In the genomic region with DNA sequence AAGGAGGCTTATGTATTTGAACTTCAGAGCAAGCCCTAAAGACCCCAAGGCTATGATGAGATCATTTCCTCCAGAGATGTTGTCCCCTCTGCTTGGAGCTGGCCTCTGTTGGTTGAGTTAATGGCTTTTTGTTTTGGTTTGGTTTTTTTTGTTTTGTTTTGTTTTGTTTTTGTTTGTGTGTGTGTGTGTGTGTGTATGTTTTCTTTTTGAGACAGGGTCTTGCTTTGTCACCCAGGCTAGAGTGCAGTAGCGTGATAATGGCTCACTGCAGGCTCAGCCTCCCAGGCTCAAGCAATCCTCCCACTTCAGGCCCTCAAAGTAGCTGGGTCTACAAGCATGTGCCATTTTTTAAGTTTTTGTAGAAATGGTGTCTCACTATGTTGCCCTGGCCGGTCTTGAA, we compare ENCODE assay signal across 34 cellular contexts.
"Had no signal": no experiment of that assay in that cellular context is flagged by ENCODE, and none has a peak within 500 bp of the region (broad histone marks: within the 10 kb centered on the region; RNA-seq: fewer than 3 reads in every experiment).

No MANE protein-coding gene starts in this region.

- H3K36me3 ChIP-seq: adrenal gland, brain microvascular endothelial cell, breast epithelium had no signal

- H3K9me3 ChIP-seq: adrenal gland, body of pancreas had no signal

- ATAC-seq: activated CD8-positive, alpha-beta T cell treated with anti-CD3 and anti-CD28 coated beads for 36 hours; activated naive CD4-positive, alpha-beta T cell treated with anti-CD3 and anti-CD28 coated beads, Interleukin-2, amount 50 U/mL, for 72 hours; activated T-cell treated with anti-CD3 and anti-CD28 coated beads, Interleukin-2, amount 50 U/mL, for 4 hours; activated T-cell treated with anti-CD3 and anti-CD28 coated beads, Interleukin-2, amount 50 U/mL, for 72 hours; body of pancreas had no signal

- DNase-seq: activated B cell treated with CpG ODN at 0.5 μM for 24 hours; activated CD4-positive, alpha-beta memory T cell treated with anti-CD3 and anti-CD28 coated beads for 36 hours; activated CD4-positive, alpha-beta T cell treated with anti-CD3 and anti-CD28 coated beads for 4 hours; activated CD4-positive, alpha-beta T cell treated with anti-CD3 and anti-CD28 coated beads, Interleukin-2, amount 10 ng/mL, durations not matched to agents 24 days and 14 days; activated CD4-positive, alpha-beta T cell treated with anti-CD3 and anti-CD28 coated beads, Interleukin-2, amount 50 U/mL, for 1 hour; activated CD4-positive, alpha-beta T cell treated with anti-CD3 and anti-CD28 coated beads, Interleukin-2, amount 50 U/mL, for 4 hours; activated CD4-positive, CD25-positive, alpha-beta regulatory T cell treated with anti-CD3 and anti-CD28 coated beads, Interleukin-2, amount 50 U/mL, for 72 hours; activated CD8-positive, alpha-beta memory T cell treated with anti-CD3 and anti-CD28 coated beads, Interleukin-2, amount 50 U/mL, for 4 hours; activated CD8-positive, alpha-beta T cell treated with anti-CD3 and anti-CD28 coated beads for 36 hours; activated effector memory CD4-positive, alpha-beta T cell treated with Interleukin-2 at 50 U/mL for 16 hours; activated gamma-delta T cell; activated naive CD4-positive, alpha-beta T cell treated with anti-CD3 and anti-CD28 coated beads, Interleukin-2, amount 50 U/mL, for 16 hours; activated naive CD4-positive, alpha-beta T cell treated with Interleukin-2 at 50 U/mL for 16 hours; activated naive CD8-positive, alpha-beta T cell treated with anti-CD3 and anti-CD28 coated beads for 36 hours; activated T-cell treated with anti-CD3 and anti-CD28 coated beads for 4 hours; activated T-cell treated with anti-CD3 and anti-CD28 coated beads, Interleukin-2, amount 50 U/mL, for 1 hour; activated T-cell treated with anti-CD3 and anti-CD28 coated beads, Interleukin-2, amount 50 U/mL, for 4 hours; activated T-cell treated with anti-CD3 and anti-CD28 coated beads, Interleukin-2, amount 50 U/mL, for 72 hours; adrenal gland; amniotic stem cell; aorta; body of pancreas; brain microvascular endothelial cell; central memory CD4-positive, alpha-beta T cell; T-helper 1 cell; T-helper 2 cell; T-helper 9 cell had no signal

- H3K4me1 Mint-ChIP-seq: activated B cell treated with CpG ODN at 0.5 μM for 24 hours; activated CD4-positive, alpha-beta T cell treated with anti-CD3 and anti-CD28 coated beads, Interleukin-2, amount 10 ng/mL, durations not matched to agents 24 days and 14 days; activated naive CD8-positive, alpha-beta T cell treated with anti-CD3 and anti-CD28 coated beads for 36 hours had no signal

- H3K27ac Mint-ChIP-seq: activated B cell treated with CpG ODN at 0.5 μM for 24 hours; activated CD4-positive, alpha-beta memory T cell treated with anti-CD3 and anti-CD28 coated beads for 36 hours; activated CD4-positive, alpha-beta T cell treated with anti-CD3 and anti-CD28 coated beads, Interleukin-2, amount 10 ng/mL, durations not matched to agents 24 days and 14 days; activated CD8-positive, alpha-beta T cell treated with anti-CD3 and anti-CD28 coated beads for 36 hours; activated naive CD4-positive, alpha-beta T cell treated with anti-CD3 and anti-CD28 coated beads, Interleukin-2, amount 50 U/mL, for 72 hours; activated naive CD8-positive, alpha-beta T cell treated with anti-CD3 and anti-CD28 coated beads for 36 hours; activated T-cell treated with anti-CD3 and anti-CD28 coated beads, Interleukin-2, amount 50 U/mL, for 72 hours; activated T-helper 1 cell treated with anti-CD3 and anti-CD28 coated beads, Interleukin-12 subunit alpha, Interleukin-12 subunit beta, Interleukin-2, Interleukin-4 antibody, amounts not matched to agents 30 ng/mL and 10 ng/mL and 1 ng/mL, durations not matched to agents 14 hours and 24 hours and 36 hours; activated T-helper 2 cell treated with anti-CD3 and anti-CD28 coated beads, Interferon-gamma antibody, Interleukin-2, Interleukin-4, amounts not matched to agents 10 μg/mL and 5 μg/mL and 100 μg/mL, durations not matched to agents 14 hours and 24 hours and 36 hours; T-helper 1 cell treated with Interleukin-12 subunit alpha and Interleukin-12 subunit beta and Interleukin-4 antibody, amounts not matched to agents 30 μg/mL and 1 μg/mL, for 36 hours; T-helper 2 cell treated with Interferon-gamma antibody and Interleukin-4, amounts not matched to agents 5 μg/mL and 100 μg/mL, for 36 hours had no signal

- H3K27me3 Mint-ChIP-seq: activated B cell treated with CpG ODN at 0.5 μM for 24 hours; activated CD4-positive, alpha-beta memory T cell treated with anti-CD3 and anti-CD28 coated beads for 36 hours; activated CD4-positive, alpha-beta T cell treated with anti-CD3 and anti-CD28 coated beads, Interleukin-2, amount 10 ng/mL, durations not matched to agents 24 days and 14 days; activated CD8-positive, alpha-beta T cell treated with anti-CD3 and anti-CD28 coated beads for 36 hours; activated naive CD8-positive, alpha-beta T cell treated with anti-CD3 and anti-CD28 coated beads for 36 hours had no signal

- H3K27me3 ChIP-seq: adrenal gland, brain microvascular endothelial cell, breast epithelium had no signal

- H3K4me1 ChIP-seq: adrenal gland, body of pancreas, breast epithelium had no signal

- H3K4me3 Mint-ChIP-seq: activated B cell treated with CpG ODN at 0.5 μM for 24 hours; activated CD4-positive, alpha-beta memory T cell treated with anti-CD3 and anti-CD28 coated beads for 36 hours; activated CD4-positive, alpha-beta T cell treated with anti-CD3 and anti-CD28 coated beads, Interleukin-2, amount 10 ng/mL, durations not matched to agents 24 days and 14 days; activated CD8-positive, alpha-beta T cell treated with anti-CD3 and anti-CD28 coated beads for 36 hours; activated naive CD8-positive, alpha-beta T cell treated with anti-CD3 and anti-CD28 coated beads for 36 hours; activated T-cell treated with anti-CD3 and anti-CD28 coated beads, Interleukin-2, amount 50 U/mL, for 4 hours; activated T-cell treated with anti-CD3 and anti-CD28 coated beads, Interleukin-2, amount 50 U/mL, for 72 hours; activated T-helper 1 cell treated with anti-CD3 and anti-CD28 coated beads, Interleukin-12 subunit alpha, Interleukin-12 subunit beta, Interleukin-2, Interleukin-4 antibody, amounts not matched to agents 30 ng/mL and 10 ng/mL and 1 ng/mL, durations not matched to agents 14 hours and 24 hours and 36 hours; T-helper 1 cell treated with Interleukin-12 subunit alpha and Interleukin-12 subunit beta and Interleukin-4 antibody, amounts not matched to agents 30 μg/mL and 1 μg/mL, for 36 hours; T-helper 2 cell treated with Interferon-gamma antibody and Interleukin-4, amounts not matched to agents 5 μg/mL and 100 μg/mL, for 36 hours had no signal

- H3K36me3 Mint-ChIP-seq: activated CD4-positive, alpha-beta memory T cell treated with anti-CD3 and anti-CD28 coated beads for 36 hours; activated naive CD8-positive, alpha-beta T cell treated with anti-CD3 and anti-CD28 coated beads for 36 hours had no signal

- H3K27ac ChIP-seq: adrenal gland, body of pancreas, brain microvascular endothelial cell, breast epithelium, VCaP had no signal

- H3K4me3 ChIP-seq: adrenal gland, body of pancreas, breast epithelium had no signal
